In genomic region chr20:50334512-50334911, GRCh38 we compare ENCODE assay signal across 2 cellular contexts.
TF ChIP-seq lines count a peak whose summit lies in the region.

No MANE protein-coding gene starts in this region.

TF ChIP-seq in K562, 482 proteins besides CTCF, POLR2A, EP300 and RAD21:
- TF ChIP-seq BCOR (IDR thresholded peaks at IDR 0.05), result peak; percentile 22; the same call in 1 of the 2 replicates

TF ChIP-seq in HepG2, 621 proteins besides CTCF, POLR2A, EP300 and RAD21:
- 0 out of 2 replicates have a peak, but pooled peaks have one; percentile 6 for TF ChIP-seq PRDM10 (CRISPR knock-in tag; IDR thresholded peaks at IDR 0.05; ENCODE audit: low read depth)
- peak; percentile 67 for TF ChIP-seq ZNF768 (CRISPR knock-in tag; IDR thresholded peaks at IDR 0.05)
- TF ChIP-seq PBX2 (CRISPR knock-in tag; IDR thresholded peaks at IDR 0.05), result 0 out of 2 replicates have a peak, but pooled peaks have one; percentile 6
- TF ChIP-seq ZNF770 (CRISPR knock-in tag; IDR thresholded peaks at IDR 0.05), result peak; percentile 52
TF ChIP-seq in HepG2: peak in this region for 4; not testable (repeated sequence) for 617.
